ENCODE assay signal across 13 cellular contexts in genomic region chr17:45127209-45127582, GRCh38. TPM values are rescaled to one million over a fixed set of nuclear protein-coding genes. Genes with fewer than 3 reads are reported as not detected.
DNase-seq lines count a peak whose midpoint lies in the region; ATAC-seq, FAIRE-seq and TF ChIP-seq lines count a peak whose summit lies in the region.
"Had no signal": no experiment of that assay in that cellular context is flagged by ENCODE, and none has a peak within 500 bp of the region (broad histone marks: within the 10 kb centered on the region; RNA-seq: fewer than 3 reads in every experiment).

No MANE protein-coding gene starts in this region.

- ATAC-seq in HepG2 (no peak), right lobe of liver (no peak), heart left ventricle (peak in 1 of 4 donors; percentile 1)
- ATAC-seq: activated CD8-positive, alpha-beta T cell treated with anti-CD3 and anti-CD28 coated beads, Interleukin-2, amount 10 ng/mL, durations not matched to agents 7 days and 5 days had no signal

- intact Hi-C loops in HepG2 (cut with micrococcal nuclease; ENCODE audit: unreplicated experiment), result no loop called here
- intact Hi-C loops in right lobe of liver (cut with DNase I), result loop anchor here (10.0 kb wide), 2 partner anchors 202 to 212 kb away; partner anchors contain the start of gene GFAP (in 1 of the 2)
- intact Hi-C loops in heart left ventricle (cut with DNase I), result loop anchor here in 2 of 10 donors (10.0 kb wide), 1 partner anchor 352 kb away; no protein-coding TSS in a partner anchor
- intact Hi-C loops in prostate gland (cut with DNase I), result no loop called here

- TF ChIP-seq CTCF in HepG2 (CRISPR knock-in tag; IDR thresholded peaks at IDR 0.05) (no peak), right lobe of liver (IDR thresholded peaks at IDR 0.05) (no peak), heart left ventricle (IDR thresholded peaks at IDR 0.05) (no peak), prostate gland (IDR thresholded peaks at IDR 0.05) (no peak), GM13976 (IDR thresholded peaks at IDR 0.05; ENCODE audit: borderline replicate concordance, control extremely low read depth, extremely low read depth, insufficient read depth, missing control alignments) (no peak)

- H4K20me1 ChIP-seq in HepG2 (ENCODE audit: insufficient read depth, low read length), result no peaks in the 10 kb centered on the region

- TF ChIP-seq POLR2A in HepG2 (IDR thresholded peaks at IDR 0.05; ENCODE audit: insufficient read depth in 1 of 2, low read depth in 2 of 2, low read length in 2 of 2) (no peak), right lobe of liver (IDR thresholded peaks at IDR 0.05) (no peak), heart left ventricle (IDR thresholded peaks at IDR 0.05) (no peak), prostate gland (IDR thresholded peaks at IDR 0.05) (no peak)

- POLR2A ChIA-PET in HepG2 (lab: Yijun Ruan, JAX), result interaction anchor here (0.8 to 5.1 kb wide), 7 partner anchors 8 to 54 kb away, joined by 3 to 71 read pairs (median 4); partner anchors contain the start of genes ACBD4, HEXIM1 and HEXIM2

- DNase-seq in HepG2 (ENCODE audit: low spot score), result no peak
- no peak for DNase-seq in right lobe of liver
- peak in 3 of 5 donors; percentile 16 to 46 (median 38) for DNase-seq in heart left ventricle
- DNase-seq in prostate gland (ENCODE audit: low spot score), result no peak
- DNase-seq in H7, result no peak
- no peak for DNase-seq in GM13976 (ENCODE audit: low spot score)
- no peak for DNase-seq in NCI-H2081 treated with DMSO at 0.1 percent for 48 hours (lab: John Stamatoyannopoulos, UW)
- DNase-seq in NCI-H2081 (lab: John Stamatoyannopoulos, UW), result no peak
- DNase-seq: activated CD8-positive, alpha-beta T cell treated with anti-CD3 and anti-CD28 coated beads, Interleukin-2, amount 10 ng/mL, durations not matched to agents 7 days and 5 days; activated naive CD4-positive, alpha-beta T cell treated with anti-CD3 and anti-CD28 coated beads for 36 hours; naive B cell had no signal

- H2AFZ ChIP-seq in HepG2 (ENCODE audit: low read length), result no peak overlapping the region

- H3K4me1 ChIP-seq in HepG2 (ENCODE audit: insufficient read depth, low read length) (peaks cover 87% of the 10 kb centered on the region), right lobe of liver (peaks cover 0 to 7% (median 0%) of the 10 kb centered on the region in 4 donors), heart left ventricle (peaks cover 14 to 86% (median 70%) of the 10 kb centered on the region in 12 donors), prostate gland (replicated peaks) (peaks cover 5% of the 10 kb centered on the region)

- BruUV-seq in HepG2 (replicated peaks; lab: Mats Ljungman, UMichigan), result no TSS peak

- H3K4me3 ChIP-seq in HepG2 (replicated peaks in 1 of 3; ENCODE audit: insufficient read depth in 1 of 3, low read depth in 2 of 3, low read length in 3 of 3) (peak overlapping the region in 1 of 3 experiments; percentile 58; a peak in 1 of 6 replicates), right lobe of liver (no peak overlapping the region), heart left ventricle (peak overlapping the region in 2 of 12 donors; percentile 4 to 5), prostate gland (no peak overlapping the region), H7 (ENCODE audit: insufficient read depth, low read depth, low read length) (no peak overlapping the region)

- peaks cover 4% of the 10 kb centered on the region for H3K79me2 ChIP-seq in HepG2 (ENCODE audit: insufficient read depth, low read length)

- no peaks in the 10 kb centered on the region for H3K9me3 ChIP-seq in HepG2 (ENCODE audit: low read length)
- no peaks in the 10 kb centered on the region for H3K9me3 ChIP-seq in right lobe of liver
- no peaks in the 10 kb centered on the region for H3K9me3 ChIP-seq in heart left ventricle
- H3K9me3 ChIP-seq in prostate gland, result no peaks in the 10 kb centered on the region

- FAIRE-seq in HepG2 (lab: Jason Lieb, UNC), result no peak
- FAIRE-seq: colon, D721Med had no signal

- H3K27me3 ChIP-seq in HepG2 (ENCODE audit: control insufficient read depth in 1 of 2, insufficient read depth in 2 of 2, low read length in 2 of 2) (no peaks in the 10 kb centered on the region), right lobe of liver (no peaks in the 10 kb centered on the region), heart left ventricle (no peaks in the 10 kb centered on the region), prostate gland (replicated peaks; ENCODE audit: insufficient read depth) (no peaks in the 10 kb centered on the region), H7 (ENCODE audit: control insufficient read depth, insufficient read depth, low read length) (no peaks in the 10 kb centered on the region)

- TF ChIP-seq RAD21 in HepG2 (CRISPR knock-in tag; IDR thresholded peaks at IDR 0.05), result no peak

- no peaks in the 10 kb centered on the region for H3K36me3 ChIP-seq in HepG2 (replicated peaks in 1 of 2; ENCODE audit: control insufficient read depth in 1 of 2, insufficient read depth in 2 of 2, low read length in 2 of 2)
- H3K36me3 ChIP-seq in right lobe of liver, result no peaks in the 10 kb centered on the region
- H3K36me3 ChIP-seq in heart left ventricle, result no peaks in the 10 kb centered on the region
- no peaks in the 10 kb centered on the region for H3K36me3 ChIP-seq in prostate gland
- H3K36me3 ChIP-seq in H7 (replicated peaks; ENCODE audit: control insufficient read depth, insufficient read depth, low read length), result no peaks in the 10 kb centered on the region

- peak overlapping the region; percentile 72 for H3K4me2 ChIP-seq in HepG2 (ENCODE audit: low read depth, low read length)

- TF ChIP-seq EP300 in HepG2 (IDR thresholded peaks at IDR 0.05; ENCODE audit: low read depth in 2 of 2, low read length in 2 of 2), result no peak
- TF ChIP-seq EP300 in HepG2 (CRISPR knock-in tag; IDR thresholded peaks at IDR 0.05; ENCODE audit: borderline replicate concordance), result no peak

- in situ Hi-C loops in HepG2 (cut with HindIII; ENCODE audit: extremely low pct_ligation_motif_present, low pct_unique_long_range_greater_than_20kb), result no loop called here
- in situ Hi-C loops in GM13976 (cut with MboI; ENCODE audit: low sequenced_read_pairs, unreplicated experiment), result no loop called here

- CTCF ChIA-PET in HepG2 (lab: Yijun Ruan, JAX; ENCODE audit: low intra/inter-chr PET ratio, low total read pairs), result no interaction called here

- peak overlapping the region; percentile 59 for H3K9ac ChIP-seq in HepG2 (ENCODE audit: insufficient read depth, low read depth, low read length)

- WGBS in HepG2 (ENCODE audit: low lambda C conversion rate), result 91% methylated on average over 7 of the region's 8 CpGs
- WGBS in right lobe of liver (ENCODE audit: insufficient coverage, low coverage, low lambda C conversion rate, missing lambda C conversion rate), result 76% methylated on average over 2 of the region's 8 CpGs
- WGBS in heart left ventricle, 4 donors, result 53 to 70% (median 61%) methylated on average over 7 to 8 of the region's 8 CpGs
- WGBS in prostate gland, result 81% methylated on average over 8 of the region's 8 CpGs

- H3K27ac ChIP-seq in HepG2 (ENCODE audit: extremely low read length, insufficient read depth, low read length), result peak overlapping the region; percentile 63
- H3K27ac ChIP-seq in right lobe of liver, result no peak overlapping the region
- peak overlapping the region in 11 of 12 donors; percentile 42 to 99 (median 85) for H3K27ac ChIP-seq in heart left ventricle
- H3K27ac ChIP-seq in prostate gland, result peak overlapping the region; percentile 75 to 82

RNA-seq across cellular contexts. Expression of gene PLCD3, which starts 5.1 kb away (rescaled TPM):
- 5.5 and 11.3 TPM in 2 replicates for total RNA-seq in HepG2 (2016; rRNA removed; fragmentation: Illumina TruSeq; extraction: Trizol)
- total RNA-seq in HepG2 (2016; cell fraction: cytosol; rRNA removed; fragmentation: Illumina TruSeq; extraction: Trizol; ENCODE audit: low read depth), result 5.6 and 8.7 TPM in 2 replicates
- 6.2 and 9.4 TPM in 2 replicates for total RNA-seq in HepG2 (2016; cell fraction: insoluble cytoplasmic fraction; rRNA removed; fragmentation: Illumina TruSeq; extraction: Trizol)
- total RNA-seq in HepG2 (2016; cell fraction: membrane; rRNA removed; fragmentation: Illumina TruSeq; extraction: Trizol), result 23.5 and 28.9 TPM in 2 replicates
- total RNA-seq in HepG2 (2016; cell fraction: nucleus; rRNA removed; fragmentation: Illumina TruSeq; extraction: Trizol), result 4.2 and 4.3 TPM in 2 replicates
- polyA plus RNA-seq in HepG2 (2011; rRNA removed), result 39.1 and 46.1 TPM in 2 replicates
- polyA plus RNA-seq in HepG2 (2011; cell fraction: cytosol; rRNA removed), result 28.6 and 40.9 TPM in 2 replicates
- polyA plus RNA-seq in HepG2 (2011; cell fraction: nucleus; rRNA removed), result 37.4 and 43.6 TPM in 2 replicates
- polyA plus RNA-seq in HepG2 (2012), result 8.5 and 22.4 TPM in 2 replicates
- 17.4 and 19.5 TPM in 2 replicates for polyA plus RNA-seq in HepG2 (2016; cell fraction: cytosol; fragmentation: Illumina TruSeq; extraction: Trizol; ENCODE audit: low read depth)
- 14.0 and 24.9 TPM in 2 replicates for polyA plus RNA-seq in HepG2 (2016; cell fraction: insoluble cytoplasmic fraction; fragmentation: Illumina TruSeq; extraction: Trizol; ENCODE audit: low read depth)
- polyA plus RNA-seq in HepG2 (2016; cell fraction: membrane; fragmentation: Illumina TruSeq; extraction: Trizol; ENCODE audit: low read depth), result 30.5 and 46.5 TPM in 2 replicates
- polyA plus RNA-seq in HepG2 (2016; cell fraction: nucleus; fragmentation: Illumina TruSeq; extraction: Trizol; ENCODE audit: insufficient read depth, low read depth), result 24.9 and 28.4 TPM in 2 replicates
- 68.8 and 256 TPM in 2 replicates for polyA minus RNA-seq in HepG2 (2011; rRNA and poly(A)+ RNA removed; ENCODE audit: low replicate concordance)
- 26.0 and 39.9 TPM in 2 replicates for polyA minus RNA-seq in HepG2 (2011; cell fraction: cytosol; rRNA and poly(A)+ RNA removed)
- polyA minus RNA-seq in HepG2 (2011; cell fraction: nucleus; rRNA and poly(A)+ RNA removed), result 13.4 and 15.7 TPM in 2 replicates
- total RNA-seq in right lobe of liver, result 10 to 100 TPM in 1 of 6 experiments, 1 to 10 TPM in 5; 2.0 to 26.4 (median 3.0) TPM
- total RNA-seq in heart left ventricle, result 100 to 1,000 TPM; 102 to 207 (median 123) TPM
- polyA plus RNA-seq in heart left ventricle, result 100 to 1,000 TPM in 1 of 2 donors, 10 to 100 TPM in 1; 92.8 to 105 TPM
- 100 to 1,000 TPM in 1 of 2 donors, 10 to 100 TPM in 1; 34.7 to 154 TPM for total RNA-seq in prostate gland
- total RNA-seq in H7 (2014; rRNA removed; shearing (Covaris generic)), result 24.1 and 28.6 TPM in 2 replicates

RNA-seq across cellular contexts. Expression of gene ACBD4, which starts 8.3 kb away (rescaled TPM):
- total RNA-seq in HepG2 (2016; rRNA removed; fragmentation: Illumina TruSeq; extraction: Trizol) (8.8 and 16.1 TPM in 2 replicates), right lobe of liver (10 to 100 TPM; 24.0 to 78.9 (median 56.9) TPM), heart left ventricle (1 to 10 TPM; 4.1 to 9.8 (median 6.3) TPM), prostate gland (10 to 100 TPM; 18.8 to 23.3 TPM)
- 8.0 and 13.0 TPM in 2 replicates for total RNA-seq in HepG2 (2016; cell fraction: cytosol; rRNA removed; fragmentation: Illumina TruSeq; extraction: Trizol; ENCODE audit: low read depth)
- total RNA-seq in HepG2 (2016; cell fraction: insoluble cytoplasmic fraction; rRNA removed; fragmentation: Illumina TruSeq; extraction: Trizol), result 9.5 and 14.6 TPM in 2 replicates
- 12.4 and 18.3 TPM in 2 replicates for total RNA-seq in HepG2 (2016; cell fraction: membrane; rRNA removed; fragmentation: Illumina TruSeq; extraction: Trizol)
- total RNA-seq in HepG2 (2016; cell fraction: nucleus; rRNA removed; fragmentation: Illumina TruSeq; extraction: Trizol), result 15.2 and 17.1 TPM in 2 replicates
- polyA plus RNA-seq in HepG2 (2011; rRNA removed) (26.9 and 34.1 TPM in 2 replicates), heart left ventricle (1 to 10 TPM; 3.3 to 8.8 TPM)
- polyA plus RNA-seq in HepG2 (2011; cell fraction: cytosol; rRNA removed), result 12.2 and 17.4 TPM in 2 replicates
- polyA plus RNA-seq in HepG2 (2011; cell fraction: nucleus; rRNA removed), result 71.5 and 77.5 TPM in 2 replicates
- polyA plus RNA-seq in HepG2 (2012), result 16.9 and 20.5 TPM in 2 replicates
- 9.2 and 14.3 TPM in 2 replicates for polyA plus RNA-seq in HepG2 (2016; cell fraction: cytosol; fragmentation: Illumina TruSeq; extraction: Trizol; ENCODE audit: low read depth)
- polyA plus RNA-seq in HepG2 (2016; cell fraction: insoluble cytoplasmic fraction; fragmentation: Illumina TruSeq; extraction: Trizol; ENCODE audit: low read depth), result 9.9 and 13.7 TPM in 2 replicates
- 10.5 and 15.2 TPM in 2 replicates for polyA plus RNA-seq in HepG2 (2016; cell fraction: membrane; fragmentation: Illumina TruSeq; extraction: Trizol; ENCODE audit: low read depth)
- 36.2 and 39.6 TPM in 2 replicates for polyA plus RNA-seq in HepG2 (2016; cell fraction: nucleus; fragmentation: Illumina TruSeq; extraction: Trizol; ENCODE audit: insufficient read depth, low read depth)
- polyA minus RNA-seq in HepG2 (2011; rRNA and poly(A)+ RNA removed; ENCODE audit: low replicate concordance), result 6.9 and 21.9 TPM in 2 replicates
- 8.3 and 8.4 TPM in 2 replicates for polyA minus RNA-seq in HepG2 (2011; cell fraction: cytosol; rRNA and poly(A)+ RNA removed)
- polyA minus RNA-seq in HepG2 (2011; cell fraction: nucleus; rRNA and poly(A)+ RNA removed), result 26.9 and 36.2 TPM in 2 replicates
- 1.5 and 6.0 TPM in 2 replicates for total RNA-seq in H7 (2014; rRNA removed; shearing (Covaris generic))

RNA-seq across cellular contexts. Expression of gene HEXIM1, which starts 21.1 kb away (rescaled TPM):
- total RNA-seq in HepG2 (2016; rRNA removed; fragmentation: Illumina TruSeq; extraction: Trizol) (10.5 and 14.8 TPM in 2 replicates), right lobe of liver (10 to 100 TPM; 14.0 to 27.1 (median 19.6) TPM), heart left ventricle (10 to 100 TPM; 14.4 to 28.7 (median 22.5) TPM), prostate gland (10 to 100 TPM; 34.5 to 67.1 TPM)
- total RNA-seq in HepG2 (2016; cell fraction: cytosol; rRNA removed; fragmentation: Illumina TruSeq; extraction: Trizol; ENCODE audit: low read depth), result 2.7 and 3.3 TPM in 2 replicates
- total RNA-seq in HepG2 (2016; cell fraction: insoluble cytoplasmic fraction; rRNA removed; fragmentation: Illumina TruSeq; extraction: Trizol), result 11.7 and 13.0 TPM in 2 replicates
- total RNA-seq in HepG2 (2016; cell fraction: membrane; rRNA removed; fragmentation: Illumina TruSeq; extraction: Trizol), result 8.9 and 9.5 TPM in 2 replicates
- 13.8 and 14.0 TPM in 2 replicates for total RNA-seq in HepG2 (2016; cell fraction: nucleus; rRNA removed; fragmentation: Illumina TruSeq; extraction: Trizol)
- polyA plus RNA-seq in HepG2 (2011; rRNA removed) (16.3 and 16.6 TPM in 2 replicates), heart left ventricle (10 to 100 TPM; 11.9 to 12.4 TPM)
- polyA plus RNA-seq in HepG2 (2011; cell fraction: cytosol; rRNA removed), result 13.7 and 14.0 TPM in 2 replicates
- 34.1 and 37.3 TPM in 2 replicates for polyA plus RNA-seq in HepG2 (2011; cell fraction: nucleus; rRNA removed)
- polyA plus RNA-seq in HepG2 (2012), result 17.5 and 20.8 TPM in 2 replicates
- 2.7 and 3.3 TPM in 2 replicates for polyA plus RNA-seq in HepG2 (2016; cell fraction: cytosol; fragmentation: Illumina TruSeq; extraction: Trizol; ENCODE audit: low read depth)
- polyA plus RNA-seq in HepG2 (2016; cell fraction: insoluble cytoplasmic fraction; fragmentation: Illumina TruSeq; extraction: Trizol; ENCODE audit: low read depth), result 36.1 and 41.5 TPM in 2 replicates
- 10.3 and 12.9 TPM in 2 replicates for polyA plus RNA-seq in HepG2 (2016; cell fraction: membrane; fragmentation: Illumina TruSeq; extraction: Trizol; ENCODE audit: low read depth)
- polyA plus RNA-seq in HepG2 (2016; cell fraction: nucleus; fragmentation: Illumina TruSeq; extraction: Trizol; ENCODE audit: insufficient read depth, low read depth), result 51.0 and 51.8 TPM in 2 replicates
- 8.8 and 11.0 TPM in 2 replicates for polyA minus RNA-seq in HepG2 (2011; rRNA and poly(A)+ RNA removed; ENCODE audit: low replicate concordance)
- 10.7 and 11.5 TPM in 2 replicates for polyA minus RNA-seq in HepG2 (2011; cell fraction: cytosol; rRNA and poly(A)+ RNA removed)
- polyA minus RNA-seq in HepG2 (2011; cell fraction: nucleus; rRNA and poly(A)+ RNA removed), result 17.1 and 27.5 TPM in 2 replicates
- 4.1 and 4.6 TPM in 2 replicates for total RNA-seq in H7 (2014; rRNA removed; shearing (Covaris generic))

RNA-seq across cellular contexts. Expression of gene HEXIM2, which starts 34.5 kb away (rescaled TPM):
- total RNA-seq in HepG2 (2016; rRNA removed; fragmentation: Illumina TruSeq; extraction: Trizol), result 27.1 and 30.8 TPM in 2 replicates
- 22.3 and 23.3 TPM in 2 replicates for total RNA-seq in HepG2 (2016; cell fraction: cytosol; rRNA removed; fragmentation: Illumina TruSeq; extraction: Trizol; ENCODE audit: low read depth)
- total RNA-seq in HepG2 (2016; cell fraction: insoluble cytoplasmic fraction; rRNA removed; fragmentation: Illumina TruSeq; extraction: Trizol), result 26.7 and 27.9 TPM in 2 replicates
- total RNA-seq in HepG2 (2016; cell fraction: membrane; rRNA removed; fragmentation: Illumina TruSeq; extraction: Trizol), result 25.8 and 28.7 TPM in 2 replicates
- 13.7 and 16.4 TPM in 2 replicates for total RNA-seq in HepG2 (2016; cell fraction: nucleus; rRNA removed; fragmentation: Illumina TruSeq; extraction: Trizol)
- 31.8 and 32.4 TPM in 2 replicates for polyA plus RNA-seq in HepG2 (2011; rRNA removed)
- 32.2 and 44.9 TPM in 2 replicates for polyA plus RNA-seq in HepG2 (2011; cell fraction: cytosol; rRNA removed)
- 22.5 and 27.3 TPM in 2 replicates for polyA plus RNA-seq in HepG2 (2011; cell fraction: nucleus; rRNA removed)
- 22.2 and 24.9 TPM in 2 replicates for polyA plus RNA-seq in HepG2 (2012)
- polyA plus RNA-seq in HepG2 (2016; cell fraction: cytosol; fragmentation: Illumina TruSeq; extraction: Trizol; ENCODE audit: low read depth), result 14.6 and 18.5 TPM in 2 replicates
- 35.4 and 36.8 TPM in 2 replicates for polyA plus RNA-seq in HepG2 (2016; cell fraction: insoluble cytoplasmic fraction; fragmentation: Illumina TruSeq; extraction: Trizol; ENCODE audit: low read depth)
- 19.7 and 26.6 TPM in 2 replicates for polyA plus RNA-seq in HepG2 (2016; cell fraction: membrane; fragmentation: Illumina TruSeq; extraction: Trizol; ENCODE audit: low read depth)
- polyA plus RNA-seq in HepG2 (2016; cell fraction: nucleus; fragmentation: Illumina TruSeq; extraction: Trizol; ENCODE audit: insufficient read depth, low read depth), result 36.3 and 37.9 TPM in 2 replicates
- polyA minus RNA-seq in HepG2 (2011; rRNA and poly(A)+ RNA removed; ENCODE audit: low replicate concordance), result 9.1 and 26.8 TPM in 2 replicates
- 17.8 and 20.5 TPM in 2 replicates for polyA minus RNA-seq in HepG2 (2011; cell fraction: cytosol; rRNA and poly(A)+ RNA removed)
- polyA minus RNA-seq in HepG2 (2011; cell fraction: nucleus; rRNA and poly(A)+ RNA removed), result 12.4 and 13.2 TPM in 2 replicates
- total RNA-seq in right lobe of liver, result 10 to 100 TPM in 1 of 6 experiments, 1 to 10 TPM in 5; 2.6 to 13.5 (median 5.4) TPM
- 1 to 10 TPM; 3.9 to 7.5 (median 5.7) TPM for total RNA-seq in heart left ventricle
- polyA plus RNA-seq in heart left ventricle, result 1 to 10 TPM; 3.4 to 6.4 TPM
- 10 to 100 TPM in 1 of 2 donors, 1 to 10 TPM in 1; 7.1 to 27.0 TPM for total RNA-seq in prostate gland
- 11.5 and 11.9 TPM in 2 replicates for total RNA-seq in H7 (2014; rRNA removed; shearing (Covaris generic))

Comparison
In these comparisons a context has a peak if more than half of its experiments do, and no peak if none do; other contexts are left out.
1. H3K27ac ChIP-seq: peak in HepG2 (single experiment), heart left ventricle (11 of 12) and prostate gland (2 of 2); none in right lobe of liver (0 of 3).
2. intact Hi-C loops: an anchor here in right lobe of liver (10.0 kb wide); none called in HepG2 and prostate gland.
3. DNase-seq: peak in heart left ventricle (3 of 5); none in HepG2 (single experiment), right lobe of liver (0 of 3), prostate gland (single experiment), H7 (single experiment), GM13976 (single experiment), NCI-H2081 treated with DMSO at 0.1 percent for 48 hours (single experiment) and NCI-H2081 (0 of 2).